ENCODE assay signal across 20 cellular contexts in genomic region chr13:95038949-95039348, GRCh38.
DNase-seq lines count a peak whose midpoint lies in the region; ATAC-seq, FAIRE-seq and TF ChIP-seq lines count a peak whose summit lies in the region.
"Had no signal": no experiment of that assay in that cellular context is flagged by ENCODE, and none has a peak within 500 bp of the region (broad histone marks: within the 10 kb centered on the region; RNA-seq: fewer than 3 reads in every experiment).

No MANE protein-coding gene starts in this region.

- TF ChIP-seq POLR2A in A549 (IDR thresholded peaks at IDR 0.05; ENCODE audit: low read length) (no peak), K562 (conservative IDR thresholded peaks at IDR 0.05) (no peak), esophagus muscularis mucosa (IDR thresholded peaks at IDR 0.05; ENCODE audit: low read depth) (no peak)

- H3K9ac ChIP-seq in K562 (ENCODE audit: insufficient read depth in 1 of 2, low read depth in 2 of 2, low read length in 2 of 2), result no peak overlapping the region
- no peak overlapping the region for H3K9ac ChIP-seq in smooth muscle cell (ENCODE audit: low read depth)
- H3K9ac ChIP-seq: BLaER1 had no signal

- no peak overlapping the region for H3K27ac ChIP-seq in A549
- no peak overlapping the region for H3K27ac ChIP-seq in K562 (ENCODE audit: extremely low read depth, low read depth, low read length)
- no peak overlapping the region for H3K27ac ChIP-seq in lower lobe of right lung
- no peak overlapping the region for H3K27ac ChIP-seq in esophagus muscularis mucosa (replicated peaks in 1 of 4)
- no peak overlapping the region for H3K27ac ChIP-seq in smooth muscle cell (ENCODE audit: low read depth)
- H3K27ac ChIP-seq: BLaER1, C4-2B had no signal

- H2AFZ ChIP-seq in K562 (ENCODE audit: low read depth, low read length), result no peak overlapping the region
- H2AFZ ChIP-seq in smooth muscle cell (ENCODE audit: low read depth), result no peak overlapping the region
- H2AFZ ChIP-seq: GM23338 had no signal

- TF ChIP-seq EP300 in A549 (IDR thresholded peaks at IDR 0.05), result no peak
- no peak for TF ChIP-seq EP300 in K562 (IDR thresholded peaks at IDR 0.05; ENCODE audit: low read length)
- TF ChIP-seq EP300 in esophagus muscularis mucosa (IDR thresholded peaks at IDR 0.05), result no peak

- H3K4me2 ChIP-seq in A549 (no peak overlapping the region), K562 (ENCODE audit: insufficient read depth, low read length) (no peak overlapping the region), smooth muscle cell (no peak overlapping the region)
- H3K4me2 ChIP-seq: BLaER1, GM23338 had no signal

- in situ Hi-C loops in K562 (cut with MboI), result no loop called here

- H3K27me3 ChIP-seq in K562 (ENCODE audit: control insufficient read depth in 2 of 2, insufficient read depth in 2 of 2, low read length in 2 of 2) (no peaks in the 10 kb centered on the region), lower lobe of right lung (ENCODE audit: low read depth) (no peaks in the 10 kb centered on the region), esophagus muscularis mucosa (no peaks in the 10 kb centered on the region), smooth muscle cell (ENCODE audit: low read depth) (no peaks in the 10 kb centered on the region)
- H3K27me3 ChIP-seq: BLaER1 had no signal

- CTCF ChIA-PET in A549 (lab: Yijun Ruan, JAX), result no interaction called here
- CTCF ChIA-PET in K562 (lab: Yijun Ruan, JAX; ENCODE audit: low intra/inter-chr PET ratio), result no interaction called here

- H3K79me2 ChIP-seq in K562 (ENCODE audit: control insufficient read depth, insufficient read depth, low read length), result no peaks in the 10 kb centered on the region
- no peaks in the 10 kb centered on the region for H3K79me2 ChIP-seq in smooth muscle cell (ENCODE audit: low read depth)

- H3K9me3 ChIP-seq in A549 (no peaks in the 10 kb centered on the region), K562 (replicated peaks; ENCODE audit: control insufficient read depth, insufficient read depth, low read depth, low read length) (no peaks in the 10 kb centered on the region), lower lobe of right lung (no peaks in the 10 kb centered on the region), esophagus muscularis mucosa (no peaks in the 10 kb centered on the region), smooth muscle cell (replicated peaks; ENCODE audit: low read depth) (no peaks in the 10 kb centered on the region)
- H3K9me3 ChIP-seq: BLaER1, Caco-2 had no signal

- WGBS in A549 (ENCODE audit: missing lambda C conversion rate), result 100% methylated on average over 1 of the region's 1 CpG
- WGBS in K562 (ENCODE audit: insufficient coverage, low coverage, missing lambda C conversion rate), result 86% methylated on average over 1 of the region's 1 CpG
- WGBS in esophagus muscularis mucosa, result 100% methylated on average over 1 of the region's 1 CpG
- WGBS in smooth muscle cell (ENCODE audit: low lambda C conversion rate), result 100% methylated on average over 1 of the region's 1 CpG

- TF ChIP-seq RAD21 in A549 (conservative IDR thresholded peaks at IDR 0.05 in 1 of 2, IDR thresholded peaks at IDR 0.05 in 1 of 2) (no peak), K562 (CRISPR knock-in tag; conservative IDR thresholded peaks at IDR 0.05 in 1 of 2, IDR thresholded peaks at IDR 0.05 in 1 of 2) (no peak)

- H4K20me1 ChIP-seq in K562 (replicated peaks; ENCODE audit: control insufficient read depth, insufficient read depth, low read length), result no peaks in the 10 kb centered on the region
- no peaks in the 10 kb centered on the region for H4K20me1 ChIP-seq in smooth muscle cell (ENCODE audit: low read depth)
- H4K20me1 ChIP-seq: BLaER1 had no signal

- intact Hi-C loops in K562 (cut with micrococcal nuclease) (no loop called here), lower lobe of right lung (cut with DNase I) (no loop called here), esophagus muscularis mucosa (cut with DNase I) (no loop called here)

- no peak for ATAC-seq in A549
- ATAC-seq in K562, result no peak
- ATAC-seq in lower lobe of right lung, result peak; percentile 32 to 50
- no peak for ATAC-seq in HG03378 (IDR thresholded peaks at IDR 0.05; ENCODE audit: unreplicated experiment)
- ATAC-seq: CD8-positive, alpha-beta T cell; GM23338; HCT116 had no signal

- no peaks in the 10 kb centered on the region for H3K9me1 ChIP-seq in K562 (ENCODE audit: control insufficient read depth, insufficient read depth, low read length)

- H3K36me3 ChIP-seq in K562 (ENCODE audit: control insufficient read depth, insufficient read depth, low read length) (peaks cover 59% of the 10 kb centered on the region; the same call in 2 of the 3 replicates), lower lobe of right lung (peaks cover 22% of the 10 kb centered on the region), esophagus muscularis mucosa (peaks cover 0 to 15% (median 5%) of the 10 kb centered on the region in 4 donors), smooth muscle cell (ENCODE audit: low read depth) (peaks cover 9% of the 10 kb centered on the region)

- no peak for FAIRE-seq in A549 (lab: Jason Lieb, UNC)
- FAIRE-seq in K562 (lab: Jason Lieb, UNC), result no peak
- FAIRE-seq: GM12891, GM18507 had no signal

- DNase-seq in A549 (ENCODE audit: low read depth in 1 of 2, low spot score in 1 of 2) (no peak), EH (ENCODE audit: low read depth) (peak; percentile 3), K562 (ENCODE audit: extremely low read depth in 1 of 4, low spot score in 3 of 4) (no peak), lower lobe of right lung (no peak), esophagus muscularis mucosa (ENCODE audit: extremely low spot score) (no peak), smooth muscle cell (lab: John Stamatoyannopoulos, UW; ENCODE audit: unreplicated experiment) (no peak)
- DNase-seq: 8988T; Caco-2; CD4-positive, CD25-positive, alpha-beta regulatory T cell; CD8-positive, alpha-beta T cell; DMS79; GF-D8; H9 had no signal

- no peaks in the 10 kb centered on the region for H3F3A ChIP-seq in smooth muscle cell (ENCODE audit: low read depth)

- TF ChIP-seq CTCF in A549 (IDR thresholded peaks at IDR 0.05) (no peak), K562 (IDR thresholded peaks at IDR 0.05 in 2 of 3, conservative IDR thresholded peaks at IDR 0.05 in 1 of 3; ENCODE audit: insufficient read depth in 2 of 3, low read depth in 1 of 3, low read length in 3 of 3) (no peak), lower lobe of right lung (IDR thresholded peaks at IDR 0.05) (no peak), esophagus muscularis mucosa (IDR thresholded peaks at IDR 0.05) (no peak), smooth muscle cell (IDR thresholded peaks at IDR 0.05; ENCODE audit: borderline replicate concordance, insufficient read depth, poor library complexity, severe bottlenecking) (no peak)

- H3K4me3 ChIP-seq in A549 (no peak overlapping the region), K562 (no peak overlapping the region), lower lobe of right lung (no peak overlapping the region), esophagus muscularis mucosa (no peak overlapping the region), smooth muscle cell (no peak overlapping the region)
- H3K4me3 ChIP-seq: BLaER1, GM23338 had no signal

- POLR2A ChIA-PET in A549 (lab: Yijun Ruan, JAX), result no interaction called here
- POLR2A ChIA-PET in K562 (lab: Yijun Ruan, JAX), result no interaction called here

- no TSS peak for BruUV-seq in K562 (replicated peaks; lab: Mats Ljungman, UMichigan)

- peaks cover 6% of the 10 kb centered on the region for H3K4me1 ChIP-seq in A549
- H3K4me1 ChIP-seq in K562 (replicated peaks in 1 of 2; ENCODE audit: control insufficient read depth in 2 of 2, insufficient read depth in 2 of 2, low read length in 2 of 2), result no peaks in the 10 kb centered on the region
- H3K4me1 ChIP-seq in lower lobe of right lung, result no peaks in the 10 kb centered on the region
- H3K4me1 ChIP-seq in esophagus muscularis mucosa, result no peaks in the 10 kb centered on the region
- H3K4me1 ChIP-seq in smooth muscle cell (ENCODE audit: low read depth), result peaks cover 8% of the 10 kb centered on the region
- H3K4me1 ChIP-seq: BLaER1 had no signal

TF ChIP-seq in A549, 52 proteins besides CTCF, POLR2A, EP300 and RAD21:
- TF ChIP-seq ESRRA (IDR thresholded peaks at IDR 0.05; ENCODE audit: borderline replicate concordance, low read length) (no peak), MAFK (IDR thresholded peaks at IDR 0.05; ENCODE audit: partially characterized antibody) (peak; percentile 52)

TF ChIP-seq in K562, 482 proteins besides CTCF, POLR2A, EP300 and RAD21:
- TF ChIP-seq ZNF316 (IDR thresholded peaks at IDR 0.05), result peak; percentile 32; the same call in 1 of the 2 replicates
- no peak for TF ChIP-seq TCFL5 (CRISPR knock-in tag; conservative IDR thresholded peaks at IDR 0.05)
TF ChIP-seq in K562: peak in this region for 1.

Comparison
In these comparisons a context has a peak if more than half of its experiments do, and no peak if none do; other contexts are left out.
1. ATAC-seq: peak in lower lobe of right lung (2 of 2); none in A549 (0 of 2), K562 (single experiment) and HG03378 (single experiment).
2. Of the 35 proteins assayed by ChIP-seq in both K562 and A549: peak only in K562: none; only in A549: MAFK; in both: none; in neither: 34.